In the genomic region with DNA sequence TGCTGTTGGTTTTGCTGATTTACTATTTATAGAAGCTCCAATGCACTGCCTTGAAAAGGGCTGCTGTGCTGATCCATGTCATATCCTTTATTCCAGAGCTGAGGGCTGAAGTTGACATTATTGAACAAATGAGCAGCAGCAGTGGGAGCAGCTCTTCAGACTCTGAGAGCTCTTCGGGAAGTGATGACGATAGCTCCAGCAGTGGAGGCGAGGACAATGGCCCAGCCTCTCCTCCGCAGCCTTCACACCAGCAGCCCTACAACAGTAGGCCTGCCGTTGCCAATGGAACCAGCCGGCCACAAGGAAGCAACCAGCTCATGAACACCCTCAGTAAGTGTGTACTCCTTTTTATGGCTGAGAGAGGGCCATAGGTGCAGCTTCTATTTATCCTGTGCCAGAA, we compare ENCODE assay signal across 22 cellular contexts.
"Had no signal": no experiment of that assay in that cellular context is flagged by ENCODE, and none has a peak within 500 bp of the region (broad histone marks: within the 10 kb centered on the region; RNA-seq: fewer than 3 reads in every experiment).

No MANE protein-coding gene starts in this region.

- H3K4me3 ChIP-seq: esophagus muscularis mucosa, spleen, tibial nerve had no signal

- ATAC-seq: foreskin keratinocyte; left cardiac atrium; left ventricle myocardium superior; naive thymus-derived CD4-positive, alpha-beta T cell; right cardiac atrium had no signal

- H3K4me3 Mint-ChIP-seq: activated B cell treated with CpG ODN at 0.5 μM for 24 hours; activated naive CD4-positive, alpha-beta T cell treated with anti-CD3 and anti-CD28 coated beads, Interleukin-2, amount 10 ng/mL, durations not matched to agents 7 days and 5 days; activated naive CD8-positive, alpha-beta T cell treated with anti-CD3 and anti-CD28 coated beads, Interleukin-2, amount 10 ng/mL, durations not matched to agents 7 days and 5 days; activated T-helper 1 cell treated with anti-CD3 and anti-CD28 coated beads, Interleukin-12 subunit alpha, Interleukin-12 subunit beta, Interleukin-2, Interleukin-4 antibody, amounts not matched to agents 30 ng/mL and 10 ng/mL and 1 ng/mL, durations not matched to agents 14 hours and 24 hours and 36 hours; mesothelial cell of epicardium; naive thymus-derived CD4-positive, alpha-beta T cell; T-helper 2 cell treated with Interferon-gamma antibody and Interleukin-4, amounts not matched to agents 5 μg/mL and 100 μg/mL, for 36 hours had no signal

- H3K27ac Mint-ChIP-seq: activated B cell treated with CpG ODN at 0.5 μM for 24 hours; activated naive CD4-positive, alpha-beta T cell treated with anti-CD3 and anti-CD28 coated beads, Interleukin-2, amount 10 ng/mL, durations not matched to agents 7 days and 5 days; activated naive CD8-positive, alpha-beta T cell treated with anti-CD3 and anti-CD28 coated beads, Interleukin-2, amount 10 ng/mL, durations not matched to agents 7 days and 5 days; activated T-helper 1 cell treated with anti-CD3 and anti-CD28 coated beads, Interleukin-12 subunit alpha, Interleukin-12 subunit beta, Interleukin-2, Interleukin-4 antibody, amounts not matched to agents 30 ng/mL and 10 ng/mL and 1 ng/mL, durations not matched to agents 14 hours and 24 hours and 36 hours; mesothelial cell of epicardium; naive thymus-derived CD4-positive, alpha-beta T cell; T-helper 2 cell treated with Interferon-gamma antibody and Interleukin-4, amounts not matched to agents 5 μg/mL and 100 μg/mL, for 36 hours had no signal

- H3K27me3 Mint-ChIP-seq: activated B cell treated with CpG ODN at 0.5 μM for 24 hours; activated naive CD4-positive, alpha-beta T cell treated with anti-CD3 and anti-CD28 coated beads, Interleukin-2, amount 10 ng/mL, durations not matched to agents 7 days and 5 days; activated naive CD8-positive, alpha-beta T cell treated with anti-CD3 and anti-CD28 coated beads, Interleukin-2, amount 10 ng/mL, durations not matched to agents 7 days and 5 days; naive thymus-derived CD4-positive, alpha-beta T cell had no signal

- H3K27me3 ChIP-seq: brain microvascular endothelial cell, esophagus muscularis mucosa, foreskin keratinocyte, spleen, tibial nerve had no signal

- H3K4me1 Mint-ChIP-seq: mesothelial cell of epicardium had no signal

- H3K4me1 ChIP-seq: parathyroid adenoma had no signal

- H3K27ac ChIP-seq: brain microvascular endothelial cell, esophagus muscularis mucosa, foreskin keratinocyte, parathyroid adenoma, spleen had no signal

- H3K9me3 Mint-ChIP-seq: activated B cell treated with CpG ODN at 0.5 μM for 24 hours; activated naive CD4-positive, alpha-beta T cell treated with anti-CD3 and anti-CD28 coated beads, Interleukin-2, amount 10 ng/mL, durations not matched to agents 7 days and 5 days; activated naive CD8-positive, alpha-beta T cell treated with anti-CD3 and anti-CD28 coated beads, Interleukin-2, amount 10 ng/mL, durations not matched to agents 7 days and 5 days; activated T-helper 1 cell treated with anti-CD3 and anti-CD28 coated beads, Interleukin-12 subunit alpha, Interleukin-12 subunit beta, Interleukin-2, Interleukin-4 antibody, amounts not matched to agents 30 ng/mL and 10 ng/mL and 1 ng/mL, durations not matched to agents 14 hours and 24 hours and 36 hours; mesothelial cell of epicardium; naive thymus-derived CD4-positive, alpha-beta T cell; T-helper 2 cell treated with Interferon-gamma antibody and Interleukin-4, amounts not matched to agents 5 μg/mL and 100 μg/mL, for 36 hours had no signal

- DNase-seq: activated B cell treated with CpG ODN at 0.5 μM for 24 hours; activated CD4-positive, alpha-beta T cell treated with anti-CD3 and anti-CD28 coated beads, Interleukin-2, amount 50 U/mL, for 4 hours; activated gamma-delta T cell; activated naive CD4-positive, alpha-beta T cell treated with anti-CD3 and anti-CD28 coated beads, Interleukin-2, amount 10 ng/mL, durations not matched to agents 7 days and 5 days; activated naive CD8-positive, alpha-beta T cell treated with anti-CD3 and anti-CD28 coated beads, Interleukin-2, amount 10 ng/mL, durations not matched to agents 7 days and 5 days; brain microvascular endothelial cell; central memory CD4-positive, alpha-beta T cell; foreskin keratinocyte; islet precursor cell; left cardiac atrium; left ventricle myocardium superior; naive thymus-derived CD4-positive, alpha-beta T cell; right cardiac atrium; spleen; stimulated activated naive CD4-positive, alpha-beta T cell; T-helper 1 cell had no signal

- H3K9me3 ChIP-seq: esophagus muscularis mucosa, spleen, tibial nerve had no signal
